Comparison of ENCODE assay signal across 35 cellular contexts in genomic region chr7:119413314-119413805, GRCh38.
"Had no signal": no experiment of that assay in that cellular context is flagged by ENCODE, and none has a peak within 500 bp of the region (broad histone marks: within the 10 kb centered on the region; RNA-seq: fewer than 3 reads in every experiment).

No MANE protein-coding gene starts in this region.

- ATAC-seq: activated naive CD4-positive, alpha-beta T cell treated with anti-CD3 and anti-CD28 coated beads, Interleukin-2, amount 50 U/mL, for 72 hours; activated T-cell treated with anti-CD3 and anti-CD28 coated beads, Interleukin-2, amount 50 U/mL, for 4 hours; body of pancreas; PC-3 had no signal

- H3K36me3 ChIP-seq: adrenal gland, breast epithelium, Peyer's patch, SJSA1 had no signal

- H3K4me3 ChIP-seq: adrenal gland, body of pancreas, breast epithelium, Peyer's patch, SJSA1 had no signal

- H3K4me1 ChIP-seq: adrenal gland, body of pancreas, breast epithelium, Peyer's patch, SJSA1 had no signal

- H3K36me3 Mint-ChIP-seq: activated CD4-positive, alpha-beta memory T cell treated with anti-CD3 and anti-CD28 coated beads for 36 hours; activated naive CD4-positive, alpha-beta T cell treated with anti-CD3 and anti-CD28 coated beads, Interleukin-2, amount 50 U/mL, for 72 hours had no signal

- H3K4me3 Mint-ChIP-seq: activated B cell treated with CpG ODN at 0.5 μM for 24 hours; activated CD4-positive, alpha-beta memory T cell treated with anti-CD3 and anti-CD28 coated beads for 36 hours; activated naive CD4-positive, alpha-beta T cell treated with anti-CD3 and anti-CD28 coated beads for 36 hours; activated T-cell treated with anti-CD3 and anti-CD28 coated beads, Interleukin-2, amount 50 U/mL, for 4 hours; activated T-helper 1 cell treated with anti-CD3 and anti-CD28 coated beads, Interleukin-12 subunit alpha, Interleukin-12 subunit beta, Interleukin-2, Interleukin-4 antibody, amounts not matched to agents 30 ng/mL and 10 ng/mL and 1 ng/mL, durations not matched to agents 14 hours and 24 hours and 36 hours had no signal

- H3K27ac Mint-ChIP-seq: activated B cell treated with CpG ODN at 0.5 μM for 24 hours; activated CD4-positive, alpha-beta memory T cell treated with anti-CD3 and anti-CD28 coated beads for 36 hours; activated naive CD4-positive, alpha-beta T cell treated with anti-CD3 and anti-CD28 coated beads for 36 hours; activated naive CD4-positive, alpha-beta T cell treated with anti-CD3 and anti-CD28 coated beads, Interleukin-2, amount 50 U/mL, for 72 hours; activated T-helper 1 cell treated with anti-CD3 and anti-CD28 coated beads, Interleukin-12 subunit alpha, Interleukin-12 subunit beta, Interleukin-2, Interleukin-4 antibody, amounts not matched to agents 30 ng/mL and 10 ng/mL and 1 ng/mL, durations not matched to agents 14 hours and 24 hours and 36 hours had no signal

- H3K27ac ChIP-seq: adrenal gland, body of pancreas, breast epithelium, Peyer's patch, SJSA1, VCaP had no signal

- H3K4me1 Mint-ChIP-seq: activated B cell treated with CpG ODN at 0.5 μM for 24 hours had no signal

- H3K27me3 Mint-ChIP-seq: activated B cell treated with CpG ODN at 0.5 μM for 24 hours; activated CD4-positive, alpha-beta memory T cell treated with anti-CD3 and anti-CD28 coated beads for 36 hours had no signal

- DNase-seq: activated B cell treated with CpG ODN at 0.5 μM for 24 hours; activated CD4-positive, alpha-beta memory T cell treated with anti-CD3 and anti-CD28 coated beads for 36 hours; activated CD4-positive, alpha-beta T cell treated with anti-CD3 and anti-CD28 coated beads for 4 hours; activated CD4-positive, alpha-beta T cell treated with anti-CD3 and anti-CD28 coated beads, Interleukin-2, amount 50 U/mL, for 1 hour; activated CD4-positive, CD25-positive, alpha-beta regulatory T cell treated with anti-CD3 and anti-CD28 coated beads, Interleukin-2, amount 50 U/mL, for 72 hours; activated CD8-positive, alpha-beta memory T cell treated with anti-CD3 and anti-CD28 coated beads, Interleukin-2, amount 50 U/mL, for 4 hours; activated naive CD4-positive, alpha-beta T cell treated with anti-CD3 and anti-CD28 coated beads for 36 hours; activated T-cell treated with anti-CD3 and anti-CD28 coated beads for 4 hours; activated T-cell treated with anti-CD3 and anti-CD28 coated beads, Interleukin-2, amount 50 U/mL, for 4 hours; adrenal gland; body of pancreas; NCI-H1092 treated with DMSO at 0.1 percent for 48 hours; NCI-H1417; NCI-H146; NCI-H187; NCI-H2029 treated with DMSO at 0.1 percent for 48 hours; NCI-H2107; NCI-H2171; NCI-H510A; NCI-H526; NCI-H748 treated with DMSO at 0.1 percent for 48 hours; NK-92 treated with Interleukin-12 subunit alpha and Interleukin-12 subunit beta, amount 100 ng/mL, for 24 hours; PC-3; Peyer's patch; RPMI8226; SHP77 treated with DMSO at 0.1 percent for 48 hours; SW 1271; T-helper 1 cell; T-helper 2 cell; T-helper 9 cell had no signal

- H3K27me3 ChIP-seq: adrenal gland, body of pancreas, breast epithelium, Peyer's patch, SJSA1 had no signal

- H3K9me3 ChIP-seq: adrenal gland, body of pancreas, SJSA1 had no signal
